12 cellular contexts compared by ENCODE assay signal in the genomic region with DNA sequence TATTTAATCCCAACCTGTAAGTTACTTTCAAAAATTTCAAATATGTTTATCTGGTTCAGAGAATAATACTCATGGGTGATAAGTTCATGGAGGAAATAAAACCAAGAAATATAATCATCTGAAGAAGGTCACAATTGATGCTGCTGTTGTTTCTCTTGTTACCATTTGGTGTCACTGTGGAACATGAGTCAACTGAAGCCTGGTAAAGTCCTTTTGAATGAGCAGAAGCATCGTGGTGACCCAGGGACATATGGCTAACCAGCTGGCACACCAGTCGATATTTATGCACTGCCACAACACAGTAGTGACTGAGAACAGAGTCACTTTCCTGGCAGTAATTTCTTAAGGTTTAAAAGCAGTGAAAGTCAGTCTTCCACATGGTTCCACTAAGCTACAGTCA.
DNase-seq lines count a peak whose midpoint lies in the region; ATAC-seq and TF ChIP-seq lines count a peak whose summit lies in the region.
"Had no signal": no experiment of that assay in that cellular context is flagged by ENCODE, and none has a peak within 500 bp of the region (broad histone marks: within the 10 kb centered on the region; RNA-seq: fewer than 3 reads in every experiment).

No MANE protein-coding gene starts in this region.

- H3K4me3 ChIP-seq in GM12864 (ENCODE audit: low read depth, low read length) (no peak overlapping the region), KMS-11 (IDR thresholded peaks at IDR 0.05; ENCODE audit: insufficient read depth, low read depth, low read length) (no peak overlapping the region), testis (no peak overlapping the region)
- H3K4me3 ChIP-seq: cardiac muscle cell had no signal

- H3K36me3 ChIP-seq in KMS-11 (ENCODE audit: insufficient read depth): no peaks in the 10 kb centered on the region
- no peaks in the 10 kb centered on the region for H3K36me3 ChIP-seq in testis (ENCODE audit: low read depth, missing control alignments)
- H3K36me3 ChIP-seq: cardiac muscle cell had no signal

- H3K27me3 ChIP-seq in KMS-11 (ENCODE audit: insufficient read depth, low read depth): no peaks in the 10 kb centered on the region
- H3K27me3 ChIP-seq in testis: no peaks in the 10 kb centered on the region
- H3K27me3 ChIP-seq: cardiac muscle cell had no signal

- TF ChIP-seq CTCF in GM12864 (IDR thresholded peaks at IDR 0.05; ENCODE audit: low read depth, low read length, missing control alignments) (peak; percentile 28), KMS-11 (conservative IDR thresholded peaks at IDR 0.05; ENCODE audit: low read depth, low read length) (peak; percentile 45; the same call in 1 of the 2 replicates), testis (IDR thresholded peaks at IDR 0.05) (no peak)

- H3K4me1 ChIP-seq in KMS-11 (ENCODE audit: low read depth, poor library complexity, severe bottlenecking): no peaks in the 10 kb centered on the region
- H3K4me1 ChIP-seq in testis: no peaks in the 10 kb centered on the region

- no peak overlapping the region for H3K27ac ChIP-seq in KMS-11
- H3K27ac ChIP-seq in testis: no peak overlapping the region
- H3K27ac ChIP-seq: cardiac muscle cell had no signal

- TF ChIP-seq POLR2A in testis (IDR thresholded peaks at IDR 0.05): no peak

- H3K9ac ChIP-seq in KMS-11: no peak overlapping the region

- no peak overlapping the region for H2AFZ ChIP-seq in KMS-11 (ENCODE audit: low read depth)

- no peak for ATAC-seq in GM19023 (IDR thresholded peaks at IDR 0.05; ENCODE audit: unreplicated experiment)
- ATAC-seq: activated CD4-positive, CD25-positive, alpha-beta regulatory T cell treated with anti-CD3 and anti-CD28 coated beads, Interleukin-2, amount 50 U/mL, for 24 hours; left cardiac atrium; stimulated activated memory B cell treated with anti-CD40 and anti-IgM and Interleukin-4, amounts not matched to agents 10 μg/mL and 1 μg/mL and 100 μg/mL, for 72 hours had no signal

- intact Hi-C loops in testis (cut with DNase I; ENCODE audit: low total_unique reads): no loop called here

- 73 to 79% methylated on average over 2 of the region's 2 CpGs for WGBS in testis, 2 donors

- DNase-seq in GM12864 (ENCODE audit: low read depth) (no peak), RKO (ENCODE audit: low spot score) (peak; percentile 16), iPS DF 19.7 (ENCODE audit: low read depth, low spot score) (peak; percentile 30), COLO668 (lab: John Stamatoyannopoulos, UW; ENCODE audit: unreplicated experiment) (no peak), testis (no peak)
- no peak for DNase-seq in stimulated activated CD4-positive, alpha-beta T cell treated with anti-CD3 and anti-CD28 coated beads, Interleukin-15, amount 100 ng/mL, for 24 hours
- DNase-seq: left cardiac atrium had no signal

- H3K9me3 ChIP-seq in testis: no peaks in the 10 kb centered on the region

- no peaks in the 10 kb centered on the region for H4K20me1 ChIP-seq in KMS-11 (ENCODE audit: insufficient read depth)

- H3K4me2 ChIP-seq in KMS-11: no peak overlapping the region

- H3K79me2 ChIP-seq in KMS-11 (ENCODE audit: insufficient read depth, low read depth): no peaks in the 10 kb centered on the region

Comparison
In these comparisons a context has a peak if more than half of its experiments do, and no peak if none do; other contexts are left out.
1. DNase-seq: peak in RKO (single experiment) and iPS DF 19.7 (single experiment); none in GM12864 (single experiment), COLO668 (single experiment), stimulated activated CD4-positive, alpha-beta T cell treated with anti-CD3 and anti-CD28 coated beads, Interleukin-15, amount 100 ng/mL, for 24 hours (single experiment) and testis (single experiment).
2. CTCF ChIP-seq: peak in GM12864 (single experiment) and KMS-11 (single experiment); none in testis (0 of 3).